ENCODE assay signal across 9 cellular contexts in genomic region chr6:149544646-149545257, GRCh38. TPM values are rescaled to one million over a fixed set of nuclear protein-coding genes. Genes with fewer than 3 reads are reported as not detected.
DNase-seq lines count a peak whose midpoint lies in the region; ATAC-seq and TF ChIP-seq lines count a peak whose summit lies in the region.
"Had no signal": no experiment of that assay in that cellular context is flagged by ENCODE, and none has a peak within 500 bp of the region (broad histone marks: within the 10 kb centered on the region; RNA-seq: fewer than 3 reads in every experiment).

No MANE protein-coding gene starts in this region.

- peaks cover 14% of the 10 kb centered on the region for H3K4me1 ChIP-seq in hepatocyte (ENCODE audit: insufficient read depth)

- H2AFZ ChIP-seq in hepatocyte = peak overlapping the region; percentile 73

- H3K79me2 ChIP-seq in hepatocyte = peaks cover 60% of the 10 kb centered on the region

- peak overlapping the region; percentile 99 for H3K27ac ChIP-seq in hepatocyte

- no peak for TF ChIP-seq CTCF in HFF-Myc (IDR thresholded peaks at IDR 0.05; ENCODE audit: low read depth, low read length, missing control alignments)
- no peak for TF ChIP-seq CTCF in WI38 (IDR thresholded peaks at IDR 0.05; ENCODE audit: low read depth, low read length)
- TF ChIP-seq CTCF in hepatocyte (IDR thresholded peaks at IDR 0.05; ENCODE audit: poor library complexity) = no peak

- peak overlapping the region; percentile 96 for H3K4me3 Mint-ChIP-seq in stimulated activated memory B cell treated with anti-CD40 and anti-IgM and Interleukin-4, amounts not matched to agents 10 μg/mL and 1 μg/mL and 100 μg/mL, for 72 hours

- ATAC-seq in stimulated activated memory B cell treated with anti-CD40 and anti-IgM and Interleukin-4, amounts not matched to agents 10 μg/mL and 1 μg/mL and 100 μg/mL, for 72 hours = no peak
- no peak for ATAC-seq in HG03378 (IDR thresholded peaks at IDR 0.05; ENCODE audit: unreplicated experiment)

- H3K9me2 ChIP-seq in hepatocyte (replicated peaks; ENCODE audit: insufficient read depth) = no peaks in the 10 kb centered on the region

- H3K36me3 ChIP-seq in hepatocyte (replicated peaks; ENCODE audit: insufficient read depth, low read depth) = no peaks in the 10 kb centered on the region

- DNase-seq in HFF-Myc (ENCODE audit: extremely low read depth, low read depth) (no peak), hepatocyte (ENCODE audit: low spot score) (no peak), NCI-H2227 treated with DMSO at 0.1 percent for 48 hours (lab: John Stamatoyannopoulos, UW) (no peak), NCI-H2107 treated with DMSO at 0.1 percent for 48 hours (lab: John Stamatoyannopoulos, UW; ENCODE audit: unreplicated experiment) (no peak)
- no peak for DNase-seq in stimulated activated CD4-positive, alpha-beta T cell treated with anti-CD3 and anti-CD28 coated beads, Interleukin-4, amount 100 ng/mL, for 4 hours

- peak overlapping the region; percentile 80 for H3K4me3 ChIP-seq in HFF-Myc (replicated peaks; ENCODE audit: low read depth, low read length)
- peak overlapping the region; percentile 100 for H3K4me3 ChIP-seq in WI38 (ENCODE audit: low read depth, low read length)
- H3K4me3 ChIP-seq in hepatocyte = peak overlapping the region; percentile 83

- H3K27ac Mint-ChIP-seq in stimulated activated memory B cell treated with anti-CD40 and anti-IgM and Interleukin-4, amounts not matched to agents 10 μg/mL and 1 μg/mL and 100 μg/mL, for 72 hours = peak overlapping the region; percentile 97

- no peaks in the 10 kb centered on the region for H3K27me3 Mint-ChIP-seq in stimulated activated memory B cell treated with anti-CD40 and anti-IgM and Interleukin-4, amounts not matched to agents 10 μg/mL and 1 μg/mL and 100 μg/mL, for 72 hours

- peak overlapping the region; percentile 88 for H3K4me2 ChIP-seq in hepatocyte

- no peaks in the 10 kb centered on the region for H3K9me3 Mint-ChIP-seq in stimulated activated memory B cell treated with anti-CD40 and anti-IgM and Interleukin-4, amounts not matched to agents 10 μg/mL and 1 μg/mL and 100 μg/mL, for 72 hours

- peaks cover under 1% of the 10 kb centered on the region for H3K36me3 Mint-ChIP-seq in stimulated activated memory B cell treated with anti-CD40 and anti-IgM and Interleukin-4, amounts not matched to agents 10 μg/mL and 1 μg/mL and 100 μg/mL, for 72 hours

- H3K27me3 ChIP-seq in hepatocyte = peaks cover 7% of the 10 kb centered on the region

- H3K9me3 ChIP-seq in hepatocyte (ENCODE audit: low read depth) = no peaks in the 10 kb centered on the region

- 30% methylated on average over 12 of the region's 12 CpGs for WGBS in hepatocyte (ENCODE audit: low lambda C conversion rate, missing lambda C conversion rate)

- H3K4me1 Mint-ChIP-seq in stimulated activated memory B cell treated with anti-CD40 and anti-IgM and Interleukin-4, amounts not matched to agents 10 μg/mL and 1 μg/mL and 100 μg/mL, for 72 hours = peaks cover 46% of the 10 kb centered on the region

- peaks cover 42% of the 10 kb centered on the region for H4K20me1 ChIP-seq in hepatocyte (ENCODE audit: insufficient read depth, poor library complexity, severe bottlenecking)

RNA-seq across cellular contexts. Expression of gene PPIL4, which starts 1.1 kb away (rescaled TPM):
- total RNA-seq in hepatocyte = 38.5 and 38.7 TPM in 2 replicates
- polyA plus RNA-seq in hepatocyte = 31.4 and 33.8 TPM in 2 replicates

RNA-seq across cellular contexts. Expression of gene GINM1, which starts 21.4 kb away (rescaled TPM):
- 45.7 and 53.5 TPM in 2 replicates for total RNA-seq in hepatocyte
- polyA plus RNA-seq in hepatocyte = 43.1 and 50.8 TPM in 2 replicates

RNA-seq across cellular contexts. Expression of gene ZC3H12D, which starts 59.9 kb away (rescaled TPM):
- total RNA-seq in hepatocyte = 0.50 and 1.7 TPM in 2 replicates
- 0.06 and 0.44 TPM in 2 replicates for polyA plus RNA-seq in hepatocyte
- total RNA-seq: SK-MEL-5 had no signal
